ENCODE assay signal across 8 cellular contexts in genomic region chr2:112726487-112727190, GRCh38. TPM values are rescaled to one million over a fixed set of nuclear protein-coding genes. Genes with fewer than 3 reads are reported as not detected.
A peak's percentile ranks its signal among the peaks of the same experiment; 100 is the strongest.
DNase-seq lines count a peak whose midpoint lies in the region; ATAC-seq and TF ChIP-seq lines count a peak whose summit lies in the region.

No MANE protein-coding gene starts in this region.

- intact Hi-C loops in right cardiac atrium (cut with DNase I) (loop anchor here (2.0 to 5.0 kb wide), 4 partner anchors 99 to 126 kb away; no protein-coding TSS in a partner anchor), sciatic nerve (cut with DNase I) (loop anchor here (5.0 to 10.0 kb wide), 2 partner anchors 102 to 124 kb away; no protein-coding TSS in a partner anchor)

- H3K4me3 ChIP-seq in right cardiac atrium (ENCODE audit: low read length): no peak overlapping the region

- DNase-seq in NCI-H187 (lab: John Stamatoyannopoulos, UW) (peak; percentile 12 to 71), T-helper 17 cell (peak; percentile 72 to 87 (median 74)), amniotic stem cell (lab: John Stamatoyannopoulos, UW) (peak; percentile 60), right cardiac atrium (peak; percentile 89 to 96 (median 95)), sciatic nerve (ENCODE audit: low spot score) (peak; percentile 92)

- H3K27me3 Mint-ChIP-seq in T-helper 17 cell: peaks cover 11% of the 10 kb centered on the region

- H3K27me3 ChIP-seq in right cardiac atrium (ENCODE audit: control insufficient read depth, insufficient read depth): no peaks in the 10 kb centered on the region

- peak; percentile 50 for ATAC-seq in GM18499 (IDR thresholded peaks at IDR 0.05; ENCODE audit: insufficient read depth, unreplicated experiment)
- ATAC-seq in HG02943 (IDR thresholded peaks at IDR 0.05; ENCODE audit: low read depth, unreplicated experiment): peak; percentile 73
- peak; percentile 98 for ATAC-seq in T-helper 17 cell
- ATAC-seq in right cardiac atrium: peak; percentile 91 to 93
- peak; percentile 93 for ATAC-seq in sciatic nerve

- no peak overlapping the region for H3K4me3 Mint-ChIP-seq in T-helper 17 cell

- H3K27ac ChIP-seq in 22Rv1 (no peak overlapping the region), right cardiac atrium (ENCODE audit: low read length) (no peak overlapping the region)

- no peaks in the 10 kb centered on the region for H3K4me1 ChIP-seq in right cardiac atrium (ENCODE audit: control insufficient read depth, insufficient read depth, low read length)

- H3K36me3 Mint-ChIP-seq in T-helper 17 cell (ENCODE audit: low read depth): no peaks in the 10 kb centered on the region

- H3K27ac Mint-ChIP-seq in T-helper 17 cell: no peak overlapping the region

- WGBS in right cardiac atrium: 29% methylated on average over 19 of the region's 19 CpGs

- peak; percentile 97 for TF ChIP-seq CTCF in 22Rv1 (IDR thresholded peaks at IDR 0.05)

- peaks cover 2% of the 10 kb centered on the region for H3K4me1 Mint-ChIP-seq in T-helper 17 cell

- H3K9me3 ChIP-seq in T-helper 17 cell (ENCODE audit: control insufficient read depth, low read length, poor library complexity, severe bottlenecking) (no peaks in the 10 kb centered on the region), right cardiac atrium (ENCODE audit: control insufficient read depth, low read length) (no peaks in the 10 kb centered on the region)

RNA-seq across cellular contexts. Expression of gene NT5DC4, which starts 5.8 kb away (rescaled TPM):
- total RNA-seq in T-helper 17 cell: not detected
- total RNA-seq in right cardiac atrium: not detected
- not detected for polyA plus RNA-seq in right cardiac atrium
- not detected for total RNA-seq in sciatic nerve

RNA-seq across cellular contexts. Expression of gene CKAP2L, which starts 37.8 kb away (rescaled TPM):
- total RNA-seq in T-helper 17 cell: under 1 TPM; 0.37 to 0.97 TPM
- total RNA-seq in right cardiac atrium: under 1 TPM in 2 of 4 donors, not detected in 2; 0.26 to 0.46 TPM
- polyA plus RNA-seq in right cardiac atrium: not detected
- 0.62 TPM for total RNA-seq in sciatic nerve

RNA-seq across cellular contexts. Expression of gene IL1A, which starts 57.7 kb away (rescaled TPM):
- under 1 TPM; 0.35 to 0.44 TPM for total RNA-seq in T-helper 17 cell
- total RNA-seq in right cardiac atrium: not detected
- not detected for polyA plus RNA-seq in right cardiac atrium
- total RNA-seq in sciatic nerve: 0.18 TPM

Comparison
In these comparisons a context has a peak if more than half of its experiments do, and no peak if none do; other contexts are left out.
1. DNase-seq: peak in every context shown above with its lines; median percentile 95 in right cardiac atrium; 92 in sciatic nerve; 74 in T-helper 17 cell; 60 in amniotic stem cell; 42 in NCI-H187.